ENCODE assay signal across 1 cellular context in the genomic region with DNA sequence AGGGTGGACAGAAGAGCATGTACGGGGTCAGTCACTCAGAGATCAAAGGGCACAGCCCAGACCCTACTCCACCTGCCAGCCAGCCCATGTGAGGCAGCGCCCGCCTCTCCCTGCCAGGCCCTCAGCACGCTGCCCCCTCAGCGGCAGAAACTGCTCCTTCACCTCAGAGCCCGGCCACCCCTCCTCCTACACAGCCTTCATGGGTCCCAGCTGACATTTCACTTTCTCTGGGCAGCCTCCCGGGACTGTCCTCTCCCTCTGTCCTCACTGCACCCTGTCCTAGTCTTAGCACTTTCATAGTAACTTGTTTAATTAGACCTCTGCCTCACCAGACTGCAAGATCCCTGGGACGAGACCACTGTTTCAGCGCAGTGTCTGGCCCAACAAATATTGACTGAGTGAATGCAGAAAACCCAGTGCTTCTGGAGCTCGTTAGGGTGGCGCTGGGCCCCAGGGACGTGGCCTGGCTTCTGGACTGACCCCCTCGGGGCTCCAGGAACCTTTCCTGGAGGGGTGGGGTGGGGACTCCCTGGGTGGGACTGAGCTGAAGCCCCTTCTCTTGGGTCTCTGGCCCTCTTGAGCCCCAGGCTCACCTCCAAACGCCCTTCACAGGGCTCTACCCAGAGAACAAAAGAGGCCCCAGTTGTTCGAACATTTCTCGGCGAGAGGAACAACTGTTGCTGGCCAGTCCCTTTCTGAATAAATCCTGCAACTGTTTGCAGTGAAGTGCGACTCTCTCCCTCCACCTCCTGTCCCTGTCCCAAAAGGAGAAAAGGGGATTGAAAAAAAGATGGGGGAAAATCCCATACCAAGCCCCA.
TF ChIP-seq lines count a peak whose summit lies in the region.

No MANE protein-coding gene starts in this region.

TF ChIP-seq in H1, 55 proteins besides CTCF, POLR2A, EP300 and RAD21:
- TF ChIP-seq, protein P1, sequence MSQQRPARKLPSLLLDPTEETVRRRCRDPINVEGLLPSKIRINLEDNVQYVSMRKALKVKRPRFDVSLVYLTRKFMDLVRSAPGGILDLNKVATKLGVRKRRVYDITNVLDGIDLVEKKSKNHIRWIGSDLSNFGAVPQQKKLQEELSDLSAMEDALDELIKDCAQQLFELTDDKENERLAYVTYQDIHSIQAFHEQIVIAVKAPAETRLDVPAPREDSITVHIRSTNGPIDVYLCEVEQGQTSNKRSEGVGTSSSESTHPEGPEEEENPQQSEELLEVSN (IDR thresholded peaks at IDR 0.05): no peak
- TF ChIP-seq SP4 (IDR thresholded peaks at IDR 0.05; ENCODE audit: low read length) (no peak), TEAD4 (IDR thresholded peaks at IDR 0.05; ENCODE audit: low read depth, low read length) (no peak), KDM4A (IDR thresholded peaks at IDR 0.05; ENCODE audit: low read depth, low read length, severe bottlenecking) (no peak), JUN (IDR thresholded peaks at IDR 0.05; ENCODE audit: low read depth, low read length) (no peak)
TF ChIP-seq in H1: peak in this region for 0.
